9 cellular contexts compared by ENCODE assay signal in genomic region chr2:158464426-158465281, GRCh38. TPM values are rescaled to one million over a fixed set of nuclear protein-coding genes. Genes with fewer than 3 reads are reported as not detected.
A peak's percentile ranks its signal among the peaks of the same experiment; 100 is the strongest.
DNase-seq lines count a peak whose midpoint lies in the region; ATAC-seq and TF ChIP-seq lines count a peak whose summit lies in the region.
"Had no signal": no experiment of that assay in that cellular context is flagged by ENCODE, and none has a peak within 500 bp of the region (broad histone marks: within the 10 kb centered on the region; RNA-seq: fewer than 3 reads in every experiment).

No MANE protein-coding gene starts in this region.

- H3K36me3 ChIP-seq in mucosa of descending colon (ENCODE audit: low read depth): no peaks in the 10 kb centered on the region

- H3K9me3 ChIP-seq in mucosa of descending colon: no peaks in the 10 kb centered on the region

- no peaks in the 10 kb centered on the region for H3K9me3 Mint-ChIP-seq in activated naive CD8-positive, alpha-beta T cell treated with anti-CD3 and anti-CD28 coated beads, Interleukin-2, amount 50 U/mL, for 24 hours
- no peaks in the 10 kb centered on the region for H3K9me3 Mint-ChIP-seq in stimulated activated memory B cell treated with anti-CD40 and anti-IgM and Interleukin-4, amounts not matched to agents 10 μg/mL and 1 μg/mL and 100 μg/mL, for 72 hours

- CTCF ChIA-PET in GM10248 (lab: Yijun Ruan, JAX): interaction anchor here (1.0 to 3.1 kb wide), 3 partner anchors 13 to 17 kb away, joined by 3 to 24 read pairs (median 3); no protein-coding TSS in a partner anchor

- POLR2A ChIA-PET in GM10248 (lab: Yijun Ruan, JAX): no interaction called here

- H3K4me3 Mint-ChIP-seq in activated naive CD8-positive, alpha-beta T cell treated with anti-CD3 and anti-CD28 coated beads, Interleukin-2, amount 50 U/mL, for 24 hours: no peak overlapping the region
- H3K4me3 Mint-ChIP-seq in stimulated activated memory B cell treated with anti-CD40 and anti-IgM and Interleukin-4, amounts not matched to agents 10 μg/mL and 1 μg/mL and 100 μg/mL, for 72 hours: no peak overlapping the region

- ATAC-seq in GM19467 (IDR thresholded peaks at IDR 0.05; ENCODE audit: unreplicated experiment): peak; percentile 67
- peak; percentile 56 for ATAC-seq in HG03571 (IDR thresholded peaks at IDR 0.05; ENCODE audit: unreplicated experiment)
- ATAC-seq in activated naive CD8-positive, alpha-beta T cell treated with anti-CD3 and anti-CD28 coated beads, Interleukin-2, amount 50 U/mL, for 24 hours: peak; percentile 66
- ATAC-seq in mucosa of descending colon: peak; percentile 48
- no peak for ATAC-seq in stimulated activated memory B cell treated with anti-CD40 and anti-IgM and Interleukin-4, amounts not matched to agents 10 μg/mL and 1 μg/mL and 100 μg/mL, for 72 hours

- H3K36me3 Mint-ChIP-seq in activated naive CD8-positive, alpha-beta T cell treated with anti-CD3 and anti-CD28 coated beads, Interleukin-2, amount 50 U/mL, for 24 hours (ENCODE audit: low read depth): no peaks in the 10 kb centered on the region
- no peaks in the 10 kb centered on the region for H3K36me3 Mint-ChIP-seq in stimulated activated memory B cell treated with anti-CD40 and anti-IgM and Interleukin-4, amounts not matched to agents 10 μg/mL and 1 μg/mL and 100 μg/mL, for 72 hours

- no peak overlapping the region for H3K27ac Mint-ChIP-seq in activated naive CD8-positive, alpha-beta T cell treated with anti-CD3 and anti-CD28 coated beads, Interleukin-2, amount 50 U/mL, for 24 hours
- H3K27ac Mint-ChIP-seq in stimulated activated memory B cell treated with anti-CD40 and anti-IgM and Interleukin-4, amounts not matched to agents 10 μg/mL and 1 μg/mL and 100 μg/mL, for 72 hours: no peak overlapping the region

- intact Hi-C loops in mucosa of descending colon (cut with DNase I, micrococcal nuclease): no loop called here

- DNase-seq in GM10248 (ENCODE audit: extremely low spot score) (peak; percentile 29), mucosa of descending colon (no peak), DMS79 treated with DMSO at 0.1 percent for 48 hours (lab: John Stamatoyannopoulos, UW) (no peak), NCI-H1417 treated with DMSO at 0.1 percent for 48 hours (lab: John Stamatoyannopoulos, UW) (no peak)
- no peak for DNase-seq in activated naive CD8-positive, alpha-beta T cell treated with anti-CD3 and anti-CD28 coated beads, Interleukin-2, amount 50 U/mL, for 24 hours

- no peaks in the 10 kb centered on the region for H3K27me3 Mint-ChIP-seq in activated naive CD8-positive, alpha-beta T cell treated with anti-CD3 and anti-CD28 coated beads, Interleukin-2, amount 50 U/mL, for 24 hours
- H3K27me3 Mint-ChIP-seq in stimulated activated memory B cell treated with anti-CD40 and anti-IgM and Interleukin-4, amounts not matched to agents 10 μg/mL and 1 μg/mL and 100 μg/mL, for 72 hours: peaks cover 13% of the 10 kb centered on the region

- peak; percentile 27 for TF ChIP-seq CTCF in GM10248 (IDR thresholded peaks at IDR 0.05; ENCODE audit: control extremely low read depth, extremely low read depth, low read depth, missing control alignments)
- TF ChIP-seq CTCF in mucosa of descending colon (IDR thresholded peaks at IDR 0.05): no peak

- H3K4me1 Mint-ChIP-seq in activated naive CD8-positive, alpha-beta T cell treated with anti-CD3 and anti-CD28 coated beads, Interleukin-2, amount 50 U/mL, for 24 hours: peaks cover 9% of the 10 kb centered on the region
- H3K4me1 Mint-ChIP-seq in stimulated activated memory B cell treated with anti-CD40 and anti-IgM and Interleukin-4, amounts not matched to agents 10 μg/mL and 1 μg/mL and 100 μg/mL, for 72 hours: no peaks in the 10 kb centered on the region

- H3K4me3 ChIP-seq in mucosa of descending colon: no peak overlapping the region

- H3K4me1 ChIP-seq in mucosa of descending colon (ENCODE audit: low read depth): no peaks in the 10 kb centered on the region

RNA-seq across cellular contexts. Expression of gene PKP4, which starts 7.9 kb away (rescaled TPM):
- 10 to 100 TPM; 41.6 to 59.1 (median 51.1) TPM for total RNA-seq in mucosa of descending colon

RNA-seq across cellular contexts. Expression of gene CCDC148, which starts 8.1 kb away (rescaled TPM):
- total RNA-seq in mucosa of descending colon: under 1 TPM in 2 of 3 donors, not detected in 1; 0.20 to 0.38 TPM
- total RNA-seq: T-helper 1 cell treated with Interleukin-12 subunit alpha and Interleukin-12 subunit beta and Interleukin-4 antibody, amounts not matched to agents 30 ng/mL and 1 ng/mL, for 36 hours had no signal
